16 cellular contexts compared by ENCODE assay signal in the genomic region with DNA sequence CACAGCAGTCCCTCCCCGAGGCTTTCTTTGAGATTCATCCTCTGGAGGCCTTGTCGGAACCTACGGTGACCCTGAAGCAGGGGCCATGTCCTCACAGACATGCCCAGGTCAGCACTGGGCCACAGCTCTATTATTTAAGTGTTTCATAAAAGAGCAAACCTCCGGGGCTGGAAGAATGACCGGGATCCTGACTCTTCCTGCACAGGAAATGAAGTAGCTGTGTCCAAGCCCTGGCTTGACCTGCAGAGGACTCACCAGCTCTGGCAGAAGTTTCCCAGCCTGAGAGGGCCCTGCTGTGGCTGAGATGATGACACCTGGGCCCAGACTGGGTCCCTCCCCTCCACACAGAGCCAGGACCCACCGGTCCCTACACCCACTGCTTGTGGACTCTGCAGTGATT.
DNase-seq lines count a peak whose midpoint lies in the region; ATAC-seq, FAIRE-seq and TF ChIP-seq lines count a peak whose summit lies in the region.
"Had no signal": no experiment of that assay in that cellular context is flagged by ENCODE, and none has a peak within 500 bp of the region (broad histone marks: within the 10 kb centered on the region; RNA-seq: fewer than 3 reads in every experiment).

No MANE protein-coding gene starts in this region.

- no peaks in the 10 kb centered on the region for H3K36me3 ChIP-seq in liver (ENCODE audit: control insufficient read depth in 4 of 4, insufficient read depth in 3 of 4, low read depth in 1 of 4, low read length in 3 of 4)
- no peaks in the 10 kb centered on the region for H3K36me3 ChIP-seq in HepG2 (replicated peaks in 1 of 2; ENCODE audit: control insufficient read depth in 1 of 2, insufficient read depth in 2 of 2, low read length in 2 of 2)
- no peaks in the 10 kb centered on the region for H3K36me3 ChIP-seq in osteoblast (ENCODE audit: insufficient read depth, low read length)
- H3K36me3 ChIP-seq in aorta (ENCODE audit: control insufficient read depth in 1 of 2, insufficient read depth in 2 of 2, low read length in 1 of 2), result no peaks in the 10 kb centered on the region
- H3K36me3 ChIP-seq: tibial nerve had no signal

- no peaks in the 10 kb centered on the region for H3K9me3 ChIP-seq in liver (ENCODE audit: control insufficient read depth in 4 of 4, low read length in 3 of 4)
- no peaks in the 10 kb centered on the region for H3K9me3 ChIP-seq in HepG2 (ENCODE audit: low read length)
- H3K9me3 ChIP-seq in osteoblast (ENCODE audit: low read depth, low read length), result no peaks in the 10 kb centered on the region
- H3K9me3 ChIP-seq in aorta (ENCODE audit: control insufficient read depth, low read length), result no peaks in the 10 kb centered on the region
- H3K9me3 ChIP-seq: tibial nerve had no signal

- POLR2A ChIA-PET in HepG2 (lab: Yijun Ruan, JAX), result no interaction called here

- in situ Hi-C loops in HepG2 (cut with HindIII; ENCODE audit: extremely low pct_ligation_motif_present, low pct_unique_long_range_greater_than_20kb), result no loop called here

- TF ChIP-seq EP300 in HepG2 (IDR thresholded peaks at IDR 0.05; ENCODE audit: low read depth in 2 of 2, low read length in 2 of 2), result no peak
- no peak for TF ChIP-seq EP300 in HepG2 (CRISPR knock-in tag; IDR thresholded peaks at IDR 0.05; ENCODE audit: borderline replicate concordance)

- TF ChIP-seq RAD21 in liver (IDR thresholded peaks at IDR 0.05) (peak; percentile 11 to 14), HepG2 (CRISPR knock-in tag; IDR thresholded peaks at IDR 0.05) (no peak)

- H2AFZ ChIP-seq in HepG2 (ENCODE audit: low read length) (no peak overlapping the region), osteoblast (ENCODE audit: low read length) (no peak overlapping the region)

- H3K4me2 ChIP-seq in HepG2 (ENCODE audit: low read depth, low read length) (no peak overlapping the region), osteoblast (ENCODE audit: insufficient read depth, low read length) (no peak overlapping the region)

- H3K27ac ChIP-seq in liver (ENCODE audit: low read depth in 1 of 2, low read length in 2 of 2), result no peak overlapping the region
- no peak overlapping the region for H3K27ac ChIP-seq in HepG2 (ENCODE audit: extremely low read length, insufficient read depth, low read length)
- no peak overlapping the region for H3K27ac ChIP-seq in osteoblast (ENCODE audit: low read depth, low read length)
- H3K27ac ChIP-seq in aorta (ENCODE audit: low read depth in 1 of 2, low read length in 2 of 2), result no peak overlapping the region

- H3K9ac ChIP-seq in liver (ENCODE audit: low read depth in 1 of 2, low read length in 2 of 2) (no peak overlapping the region), HepG2 (ENCODE audit: insufficient read depth, low read depth, low read length) (no peak overlapping the region)

- H4K20me1 ChIP-seq in HepG2 (ENCODE audit: insufficient read depth, low read length) (no peaks in the 10 kb centered on the region), osteoblast (ENCODE audit: insufficient read depth, low read length) (no peaks in the 10 kb centered on the region)

- 70% methylated on average over 6 of the region's 6 CpGs for WGBS in liver
- WGBS in HepG2 (ENCODE audit: low lambda C conversion rate), result 9% methylated on average over 1 of the region's 6 CpGs
- 79% methylated on average over 6 of the region's 6 CpGs for WGBS in aorta, 2 donors
- 64 to 68% methylated on average over 5 to 6 of the region's 6 CpGs for WGBS in lower leg skin, 2 donors

- no peak for TF ChIP-seq POLR2A in HepG2 (IDR thresholded peaks at IDR 0.05; ENCODE audit: insufficient read depth in 1 of 2, low read depth in 2 of 2, low read length in 2 of 2)
- TF ChIP-seq POLR2A in lower leg skin (IDR thresholded peaks at IDR 0.05), result no peak

- CTCF ChIA-PET in HepG2 (lab: Yijun Ruan, JAX; ENCODE audit: low intra/inter-chr PET ratio, low total read pairs), result no interaction called here

- TF ChIP-seq CTCF in liver (IDR thresholded peaks at IDR 0.05; ENCODE audit: low read depth, low read length, missing input control), result no peak
- TF ChIP-seq CTCF in HepG2 (CRISPR knock-in tag; IDR thresholded peaks at IDR 0.05), result no peak
- no peak for TF ChIP-seq CTCF in osteoblast (IDR thresholded peaks at IDR 0.05; ENCODE audit: extremely low read depth, low read depth, low read length)
- no peak for TF ChIP-seq CTCF in lower leg skin (IDR thresholded peaks at IDR 0.05)

- no peak for DNase-seq in HepG2 (ENCODE audit: low spot score)
- peak; percentile 63 for DNase-seq in left cardiac atrium
- DNase-seq in osteoblast (ENCODE audit: insufficient read length, low spot score, missing footprints), result peak; percentile 80
- DNase-seq in aorta, result no peak
- DNase-seq in lower leg skin (ENCODE audit: low spot score in 2 of 2), result no peak
- DNase-seq: activated CD4-positive, alpha-beta T cell treated with anti-CD3 and anti-CD28 coated beads for 1 hour; cerebellar nuclear complex; endodermal cell; naive B cell; NCI-H1105 treated with DMSO at 0.1 percent for 48 hours; NCI-H748 treated with DMSO at 0.1 percent for 48 hours had no signal

- ATAC-seq in HepG2 (no peak), left cardiac atrium (peak; percentile 70 to 84), aorta (ENCODE audit: low FRiP score) (peak; percentile 68), GM21515 (IDR thresholded peaks at IDR 0.05; ENCODE audit: unreplicated experiment) (no peak), HG03469 (IDR thresholded peaks at IDR 0.05; ENCODE audit: unreplicated experiment) (no peak)

- no TSS peak for BruUV-seq in HepG2 (replicated peaks; lab: Mats Ljungman, UMichigan)

- FAIRE-seq in HepG2 (lab: Jason Lieb, UNC), result no peak
- FAIRE-seq: D721Med had no signal

- no peak overlapping the region for H3K4me3 ChIP-seq in liver (ENCODE audit: low read depth in 1 of 3, low read length in 3 of 3)
- H3K4me3 ChIP-seq in HepG2 (replicated peaks in 1 of 3; ENCODE audit: insufficient read depth in 1 of 3, low read depth in 2 of 3, low read length in 3 of 3), result no peak overlapping the region
- no peak overlapping the region for H3K4me3 ChIP-seq in osteoblast (ENCODE audit: insufficient read depth, low read length)
- H3K4me3 ChIP-seq in aorta (ENCODE audit: low read length in 2 of 2), result no peak overlapping the region
- no peak overlapping the region for H3K4me3 ChIP-seq in lower leg skin (ENCODE audit: low read depth, poor library complexity, severe bottlenecking)
- H3K4me3 ChIP-seq: tibial nerve had no signal

- intact Hi-C loops in HepG2 (cut with micrococcal nuclease; ENCODE audit: unreplicated experiment) (no loop called here), left cardiac atrium (cut with DNase I) (loop anchor here in 1 of 2 donors (5.0 kb wide), 1 partner anchor 41 kb away; no protein-coding TSS in a partner anchor), aorta (cut with DNase I) (no loop called here), lower leg skin (cut with DNase I; ENCODE audit: low total_unique reads) (loop anchor here (2.0 kb wide), 1 partner anchor 45 kb away; no protein-coding TSS in a partner anchor)

- no peaks in the 10 kb centered on the region for H3K79me2 ChIP-seq in HepG2 (ENCODE audit: insufficient read depth, low read length)
- no peaks in the 10 kb centered on the region for H3K79me2 ChIP-seq in osteoblast (ENCODE audit: insufficient read depth, low read length)

- no peaks in the 10 kb centered on the region for H3K4me1 ChIP-seq in liver (ENCODE audit: control insufficient read depth in 4 of 4, insufficient read depth in 4 of 4, low read length in 3 of 4)
- no peaks in the 10 kb centered on the region for H3K4me1 ChIP-seq in HepG2 (ENCODE audit: insufficient read depth, low read length)
- H3K4me1 ChIP-seq in osteoblast (ENCODE audit: insufficient read depth, low read length), result no peaks in the 10 kb centered on the region
- no peaks in the 10 kb centered on the region for H3K4me1 ChIP-seq in aorta (ENCODE audit: control insufficient read depth in 1 of 2, insufficient read depth in 2 of 2, low read length in 2 of 2)

- no peaks in the 10 kb centered on the region for H3K27me3 ChIP-seq in liver (ENCODE audit: control insufficient read depth in 4 of 4, insufficient read depth in 4 of 4, low read length in 3 of 4)
- H3K27me3 ChIP-seq in HepG2 (ENCODE audit: control insufficient read depth in 1 of 2, insufficient read depth in 2 of 2, low read length in 2 of 2), result peaks cover 11 to 57% of the 10 kb centered on the region in 2 experiments; a peak in 4 of 5 replicates
- peaks cover 79% of the 10 kb centered on the region for H3K27me3 ChIP-seq in osteoblast (ENCODE audit: insufficient read depth, low read length)
- no peaks in the 10 kb centered on the region for H3K27me3 ChIP-seq in aorta (ENCODE audit: control insufficient read depth in 1 of 2, insufficient read depth in 2 of 2, low read length in 1 of 2)

TF ChIP-seq in liver, 16 proteins besides CTCF, POLR2A, EP300 and RAD21:
- peak; percentile 26 for TF ChIP-seq SP1 (IDR thresholded peaks at IDR 0.05)
- peak; percentile 90 for TF ChIP-seq NR2F2 (IDR thresholded peaks at IDR 0.05)
- no peak for TF ChIP-seq YY1 (IDR thresholded peaks at IDR 0.05)
- TF ChIP-seq RXRA (IDR thresholded peaks at IDR 0.05), result peak; percentile 43 to 47

TF ChIP-seq in HepG2, 621 proteins besides CTCF, POLR2A, EP300 and RAD21 (continues in another document):
- no peak for TF ChIP-seq HNRNPLL (IDR thresholded peaks at IDR 0.05; ENCODE audit: low read depth, low read length, poor library complexity, severe bottlenecking)
- TF ChIP-seq NFATC3 (CRISPR knock-in tag; IDR thresholded peaks at IDR 0.05), result no peak
- TF ChIP-seq ZBTB26 (CRISPR knock-in tag; IDR thresholded peaks at IDR 0.05; ENCODE audit: borderline replicate concordance), result no peak
- TF ChIP-seq ZFY (CRISPR knock-in tag; IDR thresholded peaks at IDR 0.05), result no peak
- no peak for TF ChIP-seq ZBTB7A (CRISPR knock-in tag; IDR thresholded peaks at IDR 0.05)
- TF ChIP-seq POLR2AphosphoS2 (IDR thresholded peaks at IDR 0.05; ENCODE audit: low read depth, low read length), result no peak
- no peak for TF ChIP-seq MXI1 (IDR thresholded peaks at IDR 0.05; ENCODE audit: borderline replicate concordance, low read depth, low read length)
- no peak for TF ChIP-seq ZNF260 (CRISPR knock-in tag; IDR thresholded peaks at IDR 0.05; ENCODE audit: borderline replicate concordance, low read depth)

Comparison
In these comparisons a context has a peak if more than half of its experiments do, and no peak if none do; other contexts are left out.
1. ATAC-seq: peak in left cardiac atrium (2 of 2) and aorta (single experiment); none in HepG2 (single experiment), GM21515 (single experiment) and HG03469 (single experiment).
2. DNase-seq: peak in left cardiac atrium (single experiment) and osteoblast (single experiment); none in HepG2 (single experiment), aorta (0 of 2) and lower leg skin (0 of 2).